In genomic region chr20:13220194-13220856, GRCh38 we compare ENCODE assay signal across 1 cellular context.
TF ChIP-seq lines count a peak whose summit lies in the region.

No MANE protein-coding gene starts in this region.

TF ChIP-seq in HepG2, 621 proteins besides CTCF, POLR2A, EP300 and RAD21 (continued from another document and continues in another):
- TF ChIP-seq RBFOX2 (IDR thresholded peaks at IDR 0.05; ENCODE audit: low read depth, low read length) (peak; percentile 75), KDM2A (CRISPR knock-in tag; IDR thresholded peaks at IDR 0.05; ENCODE audit: borderline replicate concordance, low read depth) (peak; percentile 76), ZNF333 (CRISPR knock-in tag; IDR thresholded peaks at IDR 0.05; ENCODE audit: borderline replicate concordance) (no peak; the same call in 1 of the 2 replicates), KDM6A (CRISPR knock-in tag; IDR thresholded peaks at IDR 0.05; ENCODE audit: low read depth) (no peak), ZNF777 (CRISPR knock-in tag; IDR thresholded peaks at IDR 0.05) (peak; percentile 98), CBX1 (IDR thresholded peaks at IDR 0.05; ENCODE audit: low read depth) (no peak), RFXANK (CRISPR knock-in tag; IDR thresholded peaks at IDR 0.05) (no peak), PCBP1 (IDR thresholded peaks at IDR 0.05; ENCODE audit: borderline replicate concordance, low read depth, low read length) (peak; percentile 47; the same call in 1 of the 2 replicates), NRL (CRISPR knock-in tag; IDR thresholded peaks at IDR 0.05; ENCODE audit: borderline replicate concordance) (peak; percentile 87), WIZ (CRISPR knock-in tag; IDR thresholded peaks at IDR 0.05) (peak; percentile 81), ZNF274 (CRISPR knock-in tag; IDR thresholded peaks at IDR 0.05) (peak; percentile 79), MTF1 (CRISPR knock-in tag; IDR thresholded peaks at IDR 0.05) (peak; percentile 79; the same call in 1 of the 2 replicates), ZNF800 (CRISPR knock-in tag; IDR thresholded peaks at IDR 0.05) (peak; percentile 96), ZNF264 (CRISPR knock-in tag; IDR thresholded peaks at IDR 0.05) (no peak), U2AF2 (IDR thresholded peaks at IDR 0.05; ENCODE audit: low read depth, low read length) (no peak), ZFP37 (CRISPR knock-in tag; IDR thresholded peaks at IDR 0.05; ENCODE audit: borderline replicate concordance) (peak; percentile 95), ATRX (CRISPR knock-in tag; IDR thresholded peaks at IDR 0.05; ENCODE audit: borderline replicate concordance) (0 out of 2 replicates have a peak, but pooled peaks have one; percentile 20), ZXDC (CRISPR knock-in tag; IDR thresholded peaks at IDR 0.05) (peak; percentile 85; the same call in 1 of the 2 replicates), SYNCRIP (IDR thresholded peaks at IDR 0.05; ENCODE audit: insufficient read depth, low read depth, low read length) (no peak), MAFK (conservative IDR thresholded peaks at IDR 0.05 in 1 of 2, IDR thresholded peaks at IDR 0.05 in 1 of 2; ENCODE audit: low read length in 2 of 2) (no peak), FOSL1 (CRISPR knock-in tag; IDR thresholded peaks at IDR 0.05; ENCODE audit: borderline replicate concordance) (peak; percentile 49; the same call in 1 of the 2 replicates), ZNF619 (CRISPR knock-in tag; IDR thresholded peaks at IDR 0.05) (no peak), ZSCAN9 (CRISPR knock-in tag; IDR thresholded peaks at IDR 0.05; ENCODE audit: borderline replicate concordance) (peak; percentile 62; the same call in 1 of the 2 replicates), ZFP82 (CRISPR knock-in tag; IDR thresholded peaks at IDR 0.05; ENCODE audit: borderline replicate concordance) (0 out of 2 replicates have a peak, but pooled peaks have one; percentile 65), ZNF598 (CRISPR knock-in tag; IDR thresholded peaks at IDR 0.05; ENCODE audit: borderline replicate concordance) (peak; percentile 78; the same call in 1 of the 2 replicates), ZNF761 (CRISPR knock-in tag; conservative IDR thresholded peaks at IDR 0.05) (peak; percentile 89; the same call in 1 of the 2 replicates), ZFAT (CRISPR knock-in tag; conservative IDR thresholded peaks at IDR 0.05) (no peak), ZFP36L1 (CRISPR knock-in tag; IDR thresholded peaks at IDR 0.05) (no peak; the same call in 1 of the 2 replicates), NR2F1 (CRISPR knock-in tag; IDR thresholded peaks at IDR 0.05) (no peak), SUZ12 (IDR thresholded peaks at IDR 0.05; ENCODE audit: low read depth, low read length) (no peak), ERF (CRISPR knock-in tag; IDR thresholded peaks at IDR 0.05) (peak; percentile 68), MBD4 (IDR thresholded peaks at IDR 0.05; ENCODE audit: borderline replicate concordance, low read length) (no peak), YEATS4 (CRISPR knock-in tag; IDR thresholded peaks at IDR 0.05; ENCODE audit: borderline replicate concordance) (no peak), ZNF883 (CRISPR knock-in tag; IDR thresholded peaks at IDR 0.05; ENCODE audit: not compliant biosample characterization) (peak; percentile 68), ZMYM2 (CRISPR knock-in tag; IDR thresholded peaks at IDR 0.05) (peak; percentile 82), ARHGAP35 (CRISPR knock-in tag; IDR thresholded peaks at IDR 0.05; ENCODE audit: borderline replicate concordance) (peak; percentile 91), NR2F6 (IDR thresholded peaks at IDR 0.05) (no peak), NR2F6 (CRISPR knock-in tag; IDR thresholded peaks at IDR 0.05) (0 out of 2 replicates have a peak, but pooled peaks have one; percentile 18), SMARCE1 (IDR thresholded peaks at IDR 0.05; ENCODE audit: borderline replicate concordance) (no peak), ZNF609 (CRISPR knock-in tag; IDR thresholded peaks at IDR 0.05; ENCODE audit: borderline replicate concordance) (no peak), ZNF687 (CRISPR knock-in tag; IDR thresholded peaks at IDR 0.05) (peak; percentile 95), ATF2 (CRISPR knock-in tag; IDR thresholded peaks at IDR 0.05) (0 out of 2 replicates have a peak, but pooled peaks have one; percentile 35), RBM22 (optimal IDR thresholded peaks at IDR 0.05; ENCODE audit: low read length) (no peak), KDM5B (CRISPR knock-in tag; IDR thresholded peaks at IDR 0.05; ENCODE audit: borderline replicate concordance) (peak; percentile 95), ZSCAN25 (CRISPR knock-in tag; IDR thresholded peaks at IDR 0.05) (no peak), DPF2 (CRISPR knock-in tag; IDR thresholded peaks at IDR 0.05; ENCODE audit: borderline replicate concordance, low read depth) (no peak)
- TF ChIP-seq, protein P1, sequence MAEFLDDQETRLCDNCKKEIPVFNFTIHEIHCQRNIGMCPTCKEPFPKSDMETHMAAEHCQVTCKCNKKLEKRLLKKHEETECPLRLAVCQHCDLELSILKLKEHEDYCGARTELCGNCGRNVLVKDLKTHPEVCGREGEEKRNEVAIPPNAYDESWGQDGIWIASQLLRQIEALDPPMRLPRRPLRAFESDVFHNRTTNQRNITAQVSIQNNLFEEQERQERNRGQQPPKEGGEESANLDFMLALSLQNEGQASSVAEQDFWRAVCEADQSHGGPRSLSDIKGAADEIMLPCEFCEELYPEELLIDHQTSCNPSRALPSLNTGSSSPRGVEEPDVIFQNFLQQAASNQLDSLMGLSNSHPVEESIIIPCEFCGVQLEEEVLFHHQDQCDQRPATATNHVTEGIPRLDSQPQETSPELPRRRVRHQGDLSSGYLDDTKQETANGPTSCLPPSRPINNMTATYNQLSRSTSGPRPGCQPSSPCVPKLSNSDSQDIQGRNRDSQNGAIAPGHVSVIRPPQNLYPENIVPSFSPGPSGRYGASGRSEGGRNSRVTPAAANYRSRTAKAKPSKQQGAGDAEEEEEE (CRISPR knock-in tag; IDR thresholded peaks at IDR 0.05; ENCODE audit: borderline replicate concordance): no peak
- TF ChIP-seq, protein P2, sequence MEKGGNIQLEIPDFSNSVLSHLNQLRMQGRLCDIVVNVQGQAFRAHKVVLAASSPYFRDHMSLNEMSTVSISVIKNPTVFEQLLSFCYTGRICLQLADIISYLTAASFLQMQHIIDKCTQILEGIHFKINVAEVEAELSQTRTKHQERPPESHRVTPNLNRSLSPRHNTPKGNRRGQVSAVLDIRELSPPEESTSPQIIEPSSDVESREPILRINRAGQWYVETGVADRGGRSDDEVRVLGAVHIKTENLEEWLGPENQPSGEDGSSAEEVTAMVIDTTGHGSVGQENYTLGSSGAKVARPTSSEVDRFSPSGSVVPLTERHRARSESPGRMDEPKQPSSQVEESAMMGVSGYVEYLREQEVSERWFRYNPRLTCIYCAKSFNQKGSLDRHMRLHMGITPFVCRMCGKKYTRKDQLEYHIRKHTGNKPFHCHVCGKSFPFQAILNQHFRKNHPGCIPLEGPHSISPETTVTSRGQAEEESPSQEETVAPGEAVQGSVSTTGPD (CRISPR knock-in tag; IDR thresholded peaks at IDR 0.05): no peak
